Comparison of ENCODE assay signal across 8 cellular contexts in the genomic region with DNA sequence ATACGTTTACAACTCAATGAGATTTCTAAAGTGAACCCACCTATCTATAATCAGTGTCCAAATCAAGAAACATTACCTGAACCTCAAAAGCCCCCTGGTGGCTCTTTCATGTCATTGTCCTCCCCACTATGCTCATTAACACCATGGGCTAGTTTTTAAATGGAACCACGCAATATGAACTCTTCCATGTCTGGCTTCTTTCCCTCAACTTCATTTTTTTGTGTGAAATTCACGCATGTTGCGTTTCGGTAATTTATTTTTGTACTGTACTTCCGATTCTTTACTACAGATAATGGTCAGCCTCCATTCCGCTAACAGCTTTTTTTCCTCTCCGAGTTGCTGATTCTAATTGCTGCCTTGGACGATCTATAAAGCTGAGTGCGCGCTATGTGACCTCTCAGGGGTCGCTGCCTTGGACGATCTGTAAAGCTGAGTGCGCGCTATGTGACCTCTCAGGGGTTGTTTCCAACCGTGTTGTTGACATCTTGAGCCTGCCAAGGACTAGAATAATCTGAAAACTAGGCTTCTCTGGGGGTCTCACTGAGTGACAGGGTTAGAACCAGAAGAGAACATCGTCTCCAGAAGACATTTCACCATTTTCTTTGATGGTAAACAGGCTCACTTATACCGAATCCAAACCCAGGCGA. TPM values are rescaled to one million over a fixed set of nuclear protein-coding genes. Genes with fewer than 3 reads are reported as not detected.
DNase-seq lines count a peak whose midpoint lies in the region; ATAC-seq, FAIRE-seq and TF ChIP-seq lines count a peak whose summit lies in the region.

No MANE protein-coding gene starts in this region.

- H3K27ac Mint-ChIP-seq in effector memory CD8-positive, alpha-beta T cell, result no peak overlapping the region

- peaks cover 7% of the 10 kb centered on the region for H3K4me1 ChIP-seq in mesodermal cell (ENCODE audit: control insufficient read depth, insufficient read depth, low read length, poor library complexity, severe bottlenecking)
- peaks cover 32% of the 10 kb centered on the region for H3K4me1 ChIP-seq in suprapubic skin

- H3K4me3 Mint-ChIP-seq in effector memory CD8-positive, alpha-beta T cell, result no peak overlapping the region

- H3K27ac ChIP-seq in mesodermal cell (ENCODE audit: low read depth, low read length, severe bottlenecking), result peak overlapping the region; percentile 100
- peak overlapping the region; percentile 95 for H3K27ac ChIP-seq in suprapubic skin

- H3K36me3 Mint-ChIP-seq in effector memory CD8-positive, alpha-beta T cell (ENCODE audit: insufficient read depth), result peaks cover 17% of the 10 kb centered on the region

- peak; percentile 75 for DNase-seq in ELR (ENCODE audit: low read depth)
- DNase-seq in NCI-H2081 treated with DMSO at 0.1 percent for 48 hours (lab: John Stamatoyannopoulos, UW), result peak; percentile 66
- peak; percentile 43 to 47 (median 44) for DNase-seq in effector memory CD8-positive, alpha-beta T cell
- peak in 1 of 2 donors; percentile 82 for DNase-seq in suprapubic skin (ENCODE audit: low spot score in 2 of 2)
- no peak for DNase-seq in GM12891 (ENCODE audit: insufficient read length, low spot score)

- H3K27me3 ChIP-seq in suprapubic skin, result no peaks in the 10 kb centered on the region

- peak; percentile 0 for ATAC-seq in HG02759 (IDR thresholded peaks at IDR 0.05; ENCODE audit: unreplicated experiment)
- ATAC-seq in effector memory CD8-positive, alpha-beta T cell (replicated peaks), result peak; percentile 9

- peak; percentile 71 to 85 for TF ChIP-seq CTCF in suprapubic skin (IDR thresholded peaks at IDR 0.05)

- H3K27me3 Mint-ChIP-seq in effector memory CD8-positive, alpha-beta T cell, result no peaks in the 10 kb centered on the region

- peak overlapping the region; percentile 98 for H3K4me3 ChIP-seq in mesodermal cell (ENCODE audit: extremely low read depth, insufficient read depth, low read length, poor library complexity, severe bottlenecking)
- H3K4me3 ChIP-seq in suprapubic skin, result peak overlapping the region; percentile 76

- H3K9me3 ChIP-seq in mesodermal cell (ENCODE audit: control insufficient read depth, low read length) (no peaks in the 10 kb centered on the region), suprapubic skin (no peaks in the 10 kb centered on the region)

- H3K4me1 Mint-ChIP-seq in effector memory CD8-positive, alpha-beta T cell (ENCODE audit: low read depth in 2 of 2), result peaks cover 19 to 40% of the 10 kb centered on the region in 2 donors

- no peak for TF ChIP-seq EP300 in suprapubic skin (IDR thresholded peaks at IDR 0.05)

- WGBS in mesodermal cell (ENCODE audit: insufficient coverage in 2 of 2), 2 experiments, result 14 to 22% methylated on average over 12 to 19 of the region's 19 CpGs
- WGBS in suprapubic skin, result 9% methylated on average over 19 of the region's 19 CpGs

- TF ChIP-seq POLR2A in suprapubic skin (IDR thresholded peaks at IDR 0.05) (no peak), GM12891 (IDR thresholded peaks at IDR 0.05; ENCODE audit: low read depth, low read length) (no peak)

- FAIRE-seq in TTC549 (lab: Jason Lieb, UNC) (peak; percentile 79), GM12891 (lab: Jason Lieb, UNC) (no peak)

- H3K36me3 ChIP-seq in mesodermal cell (ENCODE audit: control insufficient read depth, insufficient read depth, low read length) (peaks cover 3% of the 10 kb centered on the region), suprapubic skin (no peaks in the 10 kb centered on the region)

- H3K9me3 Mint-ChIP-seq in effector memory CD8-positive, alpha-beta T cell, result no peaks in the 10 kb centered on the region

TF ChIP-seq in GM12891, 5 proteins besides CTCF, POLR2A, EP300 and RAD21:
- TF ChIP-seq PAX5 (IDR thresholded peaks at IDR 0.05; ENCODE audit: insufficient read depth, low read length, severe bottlenecking) (no peak), TAF1 (IDR thresholded peaks at IDR 0.05; ENCODE audit: low read depth, low read length) (no peak; the same call in 1 of the 2 replicates), SPI1 (IDR thresholded peaks at IDR 0.05; ENCODE audit: low read depth, low read length) (no peak), POU2F2 (IDR thresholded peaks at IDR 0.05; ENCODE audit: low read depth, low read length) (no peak), POLR2AphosphoS5 (IDR thresholded peaks at IDR 0.05; ENCODE audit: low read depth, low read length) (no peak)

RNA-seq across cellular contexts. Expression of a gene that starts 1.1 kb away (rescaled TPM):
- 99.1 TPM for polyA plus RNA-seq in mesodermal cell (2013, experiment 1 of 2)
- polyA plus RNA-seq in mesodermal cell (2013, experiment 2 of 2), result 134 TPM
- 10 to 100 TPM; 41.8 to 66.7 (median 64.5) TPM for total RNA-seq in suprapubic skin
- 124 TPM for polyA plus RNA-seq in GM12891 (2012; ENCODE audit: low read depth, missing spikeins)

RNA-seq across cellular contexts. Expression of a gene that starts 24.5 kb away (rescaled TPM):
- 35.0 TPM for polyA plus RNA-seq in mesodermal cell (2013, experiment 1 of 2)
- polyA plus RNA-seq in mesodermal cell (2013, experiment 2 of 2), result 32.8 TPM
- total RNA-seq in suprapubic skin, result 10 to 100 TPM; 12.7 to 22.9 (median 17.9) TPM
- polyA plus RNA-seq in GM12891 (2012; ENCODE audit: low read depth, missing spikeins), result 28.9 TPM
